1 cellular context compared by ENCODE assay signal in genomic region chr11:10495464-10495786, GRCh38.
TF ChIP-seq lines count a peak whose summit lies in the region.

No MANE protein-coding gene starts in this region.

TF ChIP-seq in WTC11, 78 proteins besides CTCF, POLR2A, EP300 and RAD21:
- TF ChIP-seq, protein P1, sequence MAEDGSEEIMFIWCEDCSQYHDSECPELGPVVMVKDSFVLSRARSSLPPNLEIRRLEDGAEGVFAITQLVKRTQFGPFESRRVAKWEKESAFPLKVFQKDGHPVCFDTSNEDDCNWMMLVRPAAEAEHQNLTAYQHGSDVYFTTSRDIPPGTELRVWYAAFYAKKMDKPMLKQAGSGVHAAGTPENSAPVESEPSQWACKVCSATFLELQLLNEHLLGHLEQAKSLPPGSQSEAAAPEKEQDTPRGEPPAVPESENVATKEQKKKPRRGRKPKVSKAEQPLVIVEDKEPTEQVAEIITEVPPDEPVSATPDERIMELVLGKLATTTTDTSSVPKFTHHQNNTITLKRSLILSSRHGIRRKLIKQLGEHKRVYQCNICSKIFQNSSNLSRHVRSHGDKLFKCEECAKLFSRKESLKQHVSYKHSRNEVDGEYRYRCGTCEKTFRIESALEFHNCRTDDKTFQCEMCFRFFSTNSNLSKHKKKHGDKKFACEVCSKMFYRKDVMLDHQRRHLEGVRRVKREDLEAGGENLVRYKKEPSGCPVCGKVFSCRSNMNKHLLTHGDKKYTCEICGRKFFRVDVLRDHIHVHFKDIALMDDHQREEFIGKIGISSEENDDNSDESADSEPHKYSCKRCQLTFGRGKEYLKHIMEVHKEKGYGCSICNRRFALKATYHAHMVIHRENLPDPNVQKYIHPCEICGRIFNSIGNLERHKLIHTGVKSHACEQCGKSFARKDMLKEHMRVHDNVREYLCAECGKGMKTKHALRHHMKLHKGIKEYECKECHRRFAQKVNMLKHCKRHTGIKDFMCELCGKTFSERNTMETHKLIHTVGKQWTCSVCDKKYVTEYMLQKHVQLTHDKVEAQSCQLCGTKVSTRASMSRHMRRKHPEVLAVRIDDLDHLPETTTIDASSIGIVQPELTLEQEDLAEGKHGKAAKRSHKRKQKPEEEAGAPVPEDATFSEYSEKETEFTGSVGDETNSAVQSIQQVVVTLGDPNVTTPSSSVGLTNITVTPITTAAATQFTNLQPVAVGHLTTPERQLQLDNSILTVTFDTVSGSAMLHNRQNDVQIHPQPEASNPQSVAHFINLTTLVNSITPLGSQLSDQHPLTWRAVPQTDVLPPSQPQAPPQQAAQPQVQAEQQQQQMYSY (CRISPR knock-in tag; IDR thresholded peaks at IDR 0.05) = no peak
- TF ChIP-seq, protein P2, sequence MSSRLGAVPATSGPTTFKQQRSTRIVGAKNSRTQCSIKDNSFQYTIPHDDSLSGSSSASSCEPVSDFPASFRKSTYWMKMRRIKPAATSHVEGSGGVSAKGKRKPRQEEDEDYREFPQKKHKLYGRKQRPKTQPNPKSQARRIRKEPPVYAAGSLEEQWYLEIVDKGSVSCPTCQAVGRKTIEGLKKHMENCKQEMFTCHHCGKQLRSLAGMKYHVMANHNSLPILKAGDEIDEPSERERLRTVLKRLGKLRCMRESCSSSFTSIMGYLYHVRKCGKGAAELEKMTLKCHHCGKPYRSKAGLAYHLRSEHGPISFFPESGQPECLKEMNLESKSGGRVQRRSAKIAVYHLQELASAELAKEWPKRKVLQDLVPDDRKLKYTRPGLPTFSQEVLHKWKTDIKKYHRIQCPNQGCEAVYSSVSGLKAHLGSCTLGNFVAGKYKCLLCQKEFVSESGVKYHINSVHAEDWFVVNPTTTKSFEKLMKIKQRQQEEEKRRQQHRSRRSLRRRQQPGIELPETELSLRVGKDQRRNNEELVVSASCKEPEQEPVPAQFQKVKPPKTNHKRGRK (CRISPR knock-in tag; IDR thresholded peaks at IDR 0.05; ENCODE audit: borderline replicate concordance) = no peak
- TF ChIP-seq ZBTB21 (CRISPR knock-in tag; IDR thresholded peaks at IDR 0.05; ENCODE audit: borderline replicate concordance) (no peak), ZNF425 (CRISPR knock-in tag; conservative IDR thresholded peaks at IDR 0.05) (no peak), SMAD4 (CRISPR knock-in tag; IDR thresholded peaks at IDR 0.05) (no peak), NFE2L1 (CRISPR knock-in tag; IDR thresholded peaks at IDR 0.05) (no peak), NFATC4 (CRISPR knock-in tag; IDR thresholded peaks at IDR 0.05) (no peak), OVOL2 (CRISPR knock-in tag; IDR thresholded peaks at IDR 0.05; ENCODE audit: borderline replicate concordance) (no peak), SP1 (CRISPR knock-in tag; conservative IDR thresholded peaks at IDR 0.05) (no peak), ZNF121 (CRISPR knock-in tag; IDR thresholded peaks at IDR 0.05) (no peak), GABPB1 (CRISPR knock-in tag; IDR thresholded peaks at IDR 0.05) (no peak), CBFB (CRISPR knock-in tag; IDR thresholded peaks at IDR 0.05; ENCODE audit: low read depth) (no peak), GRHL2 (CRISPR knock-in tag; IDR thresholded peaks at IDR 0.05; ENCODE audit: insufficient replicate concordance, severe bottlenecking) (no peak), TCF7 (CRISPR knock-in tag; IDR thresholded peaks at IDR 0.05; ENCODE audit: low read depth) (no peak), EMX1 (CRISPR knock-in tag; IDR thresholded peaks at IDR 0.05) (no peak), NR3C1 (CRISPR knock-in tag; conservative IDR thresholded peaks at IDR 0.05; ENCODE audit: low read depth) (no peak)
- TF ChIP-seq, protein P3, sequence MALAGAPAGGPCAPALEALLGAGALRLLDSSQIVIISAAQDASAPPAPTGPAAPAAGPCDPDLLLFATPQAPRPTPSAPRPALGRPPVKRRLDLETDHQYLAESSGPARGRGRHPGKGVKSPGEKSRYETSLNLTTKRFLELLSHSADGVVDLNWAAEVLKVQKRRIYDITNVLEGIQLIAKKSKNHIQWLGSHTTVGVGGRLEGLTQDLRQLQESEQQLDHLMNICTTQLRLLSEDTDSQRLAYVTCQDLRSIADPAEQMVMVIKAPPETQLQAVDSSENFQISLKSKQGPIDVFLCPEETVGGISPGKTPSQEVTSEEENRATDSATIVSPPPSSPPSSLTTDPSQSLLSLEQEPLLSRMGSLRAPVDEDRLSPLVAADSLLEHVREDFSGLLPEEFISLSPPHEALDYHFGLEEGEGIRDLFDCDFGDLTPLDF (CRISPR knock-in tag; IDR thresholded peaks at IDR 0.05) = no peak
- TF ChIP-seq, protein P4, sequence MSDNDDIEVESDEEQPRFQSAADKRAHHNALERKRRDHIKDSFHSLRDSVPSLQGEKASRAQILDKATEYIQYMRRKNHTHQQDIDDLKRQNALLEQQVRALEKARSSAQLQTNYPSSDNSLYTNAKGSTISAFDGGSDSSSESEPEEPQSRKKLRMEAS (CRISPR knock-in tag; IDR thresholded peaks at IDR 0.05) = no peak
